In the genomic region with DNA sequence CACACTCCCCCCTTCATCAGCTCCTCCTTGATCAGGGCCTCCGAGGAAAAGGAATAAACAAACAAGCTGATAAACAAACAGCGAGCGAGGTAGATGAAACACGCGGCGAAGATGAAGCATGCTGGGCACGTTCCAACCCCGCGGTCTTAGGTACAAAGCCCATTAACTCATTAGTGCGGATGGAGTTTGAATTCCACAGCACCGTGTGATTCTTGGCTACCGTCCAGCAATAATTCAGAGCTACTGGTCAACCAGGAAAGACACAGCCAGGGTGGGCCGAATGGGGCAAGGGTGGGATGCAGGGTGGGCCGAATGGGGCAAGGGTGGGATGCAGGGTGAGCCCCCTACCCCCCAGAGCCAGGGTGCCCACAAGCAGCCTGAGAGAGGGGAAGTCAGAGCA, we compare ENCODE assay signal across 19 cellular contexts.
"Had no signal": no experiment of that assay in that cellular context is flagged by ENCODE, and none has a peak within 500 bp of the region (broad histone marks: within the 10 kb centered on the region; RNA-seq: fewer than 3 reads in every experiment).

No MANE protein-coding gene starts in this region.

- DNase-seq: activated CD4-positive, alpha-beta T cell treated with anti-CD3 and anti-CD28 coated beads, Interleukin-2, amount 10 ng/mL, durations not matched to agents 7 days and 5 days; activated CD8-positive, alpha-beta T cell treated with anti-CD3 and anti-CD28 coated beads, Interleukin-2, amount 10 ng/mL, durations not matched to agents 7 days and 5 days; activated naive CD4-positive, alpha-beta T cell treated with anti-CD3 and anti-CD28 coated beads for 36 hours; activated T-cell treated with anti-CD3 and anti-CD28 coated beads, Interleukin-2, amount 50 U/mL, for 24 hours; foreskin fibroblast; left colon; lower lobe of right lung; natural killer cell; pancreas; stimulated activated CD4-positive, alpha-beta T cell treated with anti-CD3 and anti-CD28 coated beads, Interleukin-4, amount 100 ng/mL, for 4 hours; T-helper 1 cell; T1000; thyroid gland had no signal

- ATAC-seq: activated CD4-positive, CD25-positive, alpha-beta regulatory T cell treated with anti-CD3 and anti-CD28 coated beads, Interleukin-2, amount 50 U/mL, for 24 hours; activated CD8-positive, alpha-beta T cell treated with anti-CD3 and anti-CD28 coated beads, Interleukin-2, amount 10 ng/mL, durations not matched to agents 7 days and 5 days; left colon; lower lobe of right lung; natural killer cell; pancreas; stimulated activated memory B cell treated with anti-CD40 and anti-IgM and Interleukin-4, amounts not matched to agents 10 μg/mL and 1 μg/mL and 100 μg/mL, for 72 hours had no signal

- H3K27ac ChIP-seq: breast epithelium, hepatocyte, lower lobe of right lung, neutrophil, pancreas, spleen, thyroid gland had no signal

- H3K36me3 Mint-ChIP-seq: natural killer cell; stimulated activated memory B cell treated with anti-CD40 and anti-IgM and Interleukin-4, amounts not matched to agents 10 μg/mL and 1 μg/mL and 100 μg/mL, for 72 hours had no signal

- H3K4me2 ChIP-seq: hepatocyte had no signal

- H3K4me1 ChIP-seq: breast epithelium, lower lobe of right lung, pancreas, thyroid gland had no signal

- H3K79me2 ChIP-seq: hepatocyte had no signal

- H3K4me1 Mint-ChIP-seq: activated CD4-positive, alpha-beta T cell treated with anti-CD3 and anti-CD28 coated beads, Interleukin-2, amount 10 ng/mL, durations not matched to agents 7 days and 5 days; stimulated activated memory B cell treated with anti-CD40 and anti-IgM and Interleukin-4, amounts not matched to agents 10 μg/mL and 1 μg/mL and 100 μg/mL, for 72 hours had no signal

- H3K4me3 Mint-ChIP-seq: activated CD4-positive, alpha-beta T cell treated with anti-CD3 and anti-CD28 coated beads, Interleukin-2, amount 10 ng/mL, durations not matched to agents 7 days and 5 days; activated CD8-positive, alpha-beta T cell treated with anti-CD3 and anti-CD28 coated beads, Interleukin-2, amount 10 ng/mL, durations not matched to agents 7 days and 5 days; activated naive CD4-positive, alpha-beta T cell treated with anti-CD3 and anti-CD28 coated beads for 36 hours; activated T-cell treated with anti-CD3 and anti-CD28 coated beads, Interleukin-2, amount 50 U/mL, for 24 hours; natural killer cell; stimulated activated memory B cell treated with anti-CD40 and anti-IgM and Interleukin-4, amounts not matched to agents 10 μg/mL and 1 μg/mL and 100 μg/mL, for 72 hours had no signal

- H3K27me3 Mint-ChIP-seq: activated CD4-positive, alpha-beta T cell treated with anti-CD3 and anti-CD28 coated beads, Interleukin-2, amount 10 ng/mL, durations not matched to agents 7 days and 5 days had no signal

- H3K27me3 ChIP-seq: hepatocyte, thyroid gland had no signal

- H3K9me3 ChIP-seq: breast epithelium, lower lobe of right lung, neutrophil, pancreas, spleen, thyroid gland had no signal

- H3K4me3 ChIP-seq: breast epithelium, hepatocyte, lower lobe of right lung, pancreas, spleen, thyroid gland had no signal

- H3K9me3 Mint-ChIP-seq: activated CD4-positive, alpha-beta T cell treated with anti-CD3 and anti-CD28 coated beads, Interleukin-2, amount 10 ng/mL, durations not matched to agents 7 days and 5 days; activated naive CD4-positive, alpha-beta T cell treated with anti-CD3 and anti-CD28 coated beads for 36 hours; activated T-cell treated with anti-CD3 and anti-CD28 coated beads, Interleukin-2, amount 50 U/mL, for 24 hours; natural killer cell; stimulated activated memory B cell treated with anti-CD40 and anti-IgM and Interleukin-4, amounts not matched to agents 10 μg/mL and 1 μg/mL and 100 μg/mL, for 72 hours had no signal

- H3K27ac Mint-ChIP-seq: activated CD4-positive, alpha-beta T cell treated with anti-CD3 and anti-CD28 coated beads, Interleukin-2, amount 10 ng/mL, durations not matched to agents 7 days and 5 days; activated CD8-positive, alpha-beta T cell treated with anti-CD3 and anti-CD28 coated beads, Interleukin-2, amount 10 ng/mL, durations not matched to agents 7 days and 5 days; stimulated activated memory B cell treated with anti-CD40 and anti-IgM and Interleukin-4, amounts not matched to agents 10 μg/mL and 1 μg/mL and 100 μg/mL, for 72 hours had no signal

- H2AFZ ChIP-seq: hepatocyte had no signal

- H3K36me3 ChIP-seq: breast epithelium, lower lobe of right lung, neutrophil, pancreas, spleen, thyroid gland had no signal
